In genomic region chr12:57764662-57765002, GRCh38 we compare ENCODE assay signal across 1 cellular context.
TF ChIP-seq lines count a peak whose summit lies in the region.

No MANE protein-coding gene starts in this region.

TF ChIP-seq in WTC11, 78 proteins besides CTCF, POLR2A, EP300 and RAD21 (continued from another document):
- TF ChIP-seq AFF4 (CRISPR knock-in tag; IDR thresholded peaks at IDR 0.05; ENCODE audit: borderline replicate concordance) (no peak), ZNF281 (CRISPR knock-in tag; IDR thresholded peaks at IDR 0.05) (no peak), ZBTB43 (CRISPR knock-in tag; IDR thresholded peaks at IDR 0.05) (peak; percentile 31; the same call in 1 of the 2 replicates), USF1 (CRISPR knock-in tag; IDR thresholded peaks at IDR 0.05) (peak; percentile 71; the same call in 1 of the 2 replicates), SP1 (CRISPR knock-in tag; conservative IDR thresholded peaks at IDR 0.05) (peak; percentile 15; the same call in 1 of the 2 replicates), ZNF416 (CRISPR knock-in tag; IDR thresholded peaks at IDR 0.05) (no peak), ATF6 (CRISPR knock-in tag; IDR thresholded peaks at IDR 0.05) (no peak), SMAD4 (CRISPR knock-in tag; IDR thresholded peaks at IDR 0.05) (0 out of 2 replicates have a peak, but pooled peaks have one; percentile 27)
